ENCODE assay signal across 18 cellular contexts in the genomic region with DNA sequence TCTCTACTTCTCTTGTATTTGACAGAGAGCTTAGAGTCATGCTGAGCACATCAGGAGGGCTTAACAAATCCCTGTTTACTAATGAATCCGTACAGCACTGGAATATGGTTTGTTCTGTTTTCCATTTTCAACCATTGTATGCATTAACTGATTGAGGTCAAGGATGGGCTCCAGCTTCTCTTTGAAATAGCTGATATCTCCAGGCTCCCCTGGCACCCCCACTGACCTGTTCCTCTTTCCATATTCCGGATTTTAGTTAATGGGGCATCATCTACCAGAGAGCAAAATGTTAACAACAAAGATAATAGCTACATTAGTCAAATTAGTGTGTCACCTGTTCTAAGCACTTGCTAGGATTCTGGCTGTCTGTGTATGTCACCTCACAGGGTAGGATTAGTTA.
"Had no signal": no experiment of that assay in that cellular context is flagged by ENCODE, and none has a peak within 500 bp of the region (broad histone marks: within the 10 kb centered on the region; RNA-seq: fewer than 3 reads in every experiment).

No MANE protein-coding gene starts in this region.

- H3K4me3 ChIP-seq: body of pancreas, colonic mucosa, esophagus muscularis mucosa, lower lobe of right lung, pancreas had no signal

- H3K27me3 ChIP-seq: body of pancreas, colonic mucosa, esophagus muscularis mucosa, pancreas had no signal

- H3K36me3 ChIP-seq: colonic mucosa, esophagus muscularis mucosa, lower lobe of right lung, pancreas had no signal

- H3K9me3 ChIP-seq: body of pancreas, colonic mucosa, esophagus muscularis mucosa, lower lobe of right lung, pancreas had no signal

- H3K4me1 ChIP-seq: colonic mucosa had no signal

- H3K27ac ChIP-seq: body of pancreas, colonic mucosa, esophagus muscularis mucosa, lower lobe of right lung had no signal

- ATAC-seq: activated CD8-positive, alpha-beta T cell treated with anti-CD3 and anti-CD28 coated beads, Interleukin-2, amount 10 ng/mL, durations not matched to agents 7 days and 5 days; activated T-cell treated with anti-CD3 and anti-CD28 coated beads, Interleukin-2, amount 50 U/mL, for 72 hours; body of pancreas; left colon; lower lobe of right lung; pancreas; stimulated activated effector memory CD8-positive, alpha-beta T cell treated with anti-CD3 and anti-CD28 coated beads, Interleukin-12 subunit alpha, Interleukin-12 subunit beta, amount 100 ng/mL, for 72 hours had no signal

- DNase-seq: activated CD4-positive, alpha-beta T cell treated with anti-CD3 and anti-CD28 coated beads for 48 hours; activated CD8-positive, alpha-beta memory T cell treated with anti-CD3 and anti-CD28 coated beads, Interleukin-2, amount 50 U/mL, for 4 hours; activated CD8-positive, alpha-beta T cell treated with anti-CD3 and anti-CD28 coated beads, Interleukin-2, amount 10 ng/mL, durations not matched to agents 7 days and 5 days; activated gamma-delta T cell treated with Interleukin-2 at 50 U/mL for 16 hours; activated naive CD8-positive, alpha-beta T cell treated with anti-CD3 and anti-CD28 coated beads for 36 hours; activated T-cell treated with anti-CD3 and anti-CD28 coated beads, Interleukin-2, amount 50 U/mL, for 72 hours; amygdala; body of pancreas; central memory CD4-positive, alpha-beta T cell; colonic mucosa; left colon; lower lobe of right lung; midbrain; pancreas; stimulated activated CD4-positive, alpha-beta T cell treated with anti-CD3 and anti-CD28 coated beads, Interleukin-12 subunit alpha, Interleukin-12 subunit beta, amount 100 ng/mL, for 4 hours; stimulated activated CD4-positive, alpha-beta T cell treated with anti-CD3 and anti-CD28 coated beads, Interleukin-2, amount 100 ng/mL, for 24 hours had no signal
